Comparison of ENCODE assay signal across 12 cellular contexts in genomic region chr5:102778478-102778877, GRCh38. TPM values are rescaled to one million over a fixed set of nuclear protein-coding genes. Genes with fewer than 3 reads are reported as not detected.
DNase-seq lines count a peak whose midpoint lies in the region; ATAC-seq lines count a peak whose summit lies in the region.
"Had no signal": no experiment of that assay in that cellular context is flagged by ENCODE, and none has a peak within 500 bp of the region (broad histone marks: within the 10 kb centered on the region; RNA-seq: fewer than 3 reads in every experiment).

No MANE protein-coding gene starts in this region.

- ATAC-seq in HG03565 (IDR thresholded peaks at IDR 0.05; ENCODE audit: unreplicated experiment) (peak; percentile 52), GM19324 (IDR thresholded peaks at IDR 0.05; ENCODE audit: low FRiP score, unreplicated experiment) (no peak)

- DNase-seq in stimulated activated CD4-positive, alpha-beta T cell treated with anti-CD3 and anti-CD28 coated beads, Interleukin-4, amount 100 ng/mL, for 24 hours: peak; percentile 23
- no peak for DNase-seq in stimulated activated CD4-positive, alpha-beta T cell treated with anti-CD3 and anti-CD28 coated beads, Interleukin-4, amount 100 ng/mL, for 4 hours
- DNase-seq in dermis microvascular lymphatic vessel endothelial cell (ENCODE audit: low read depth in 2 of 2): peak; percentile 29 to 70
- no peak for DNase-seq in mesenteric fat pad (ENCODE audit: low spot score)
- DNase-seq in inferior parietal cortex (ENCODE audit: extremely low spot score): no peak
- no peak for DNase-seq in GF-D8 (lab: John Stamatoyannopoulos, UW)
- DNase-seq: activated naive CD4-positive, alpha-beta T cell treated with Interleukin-2 at 50 U/mL for 16 hours; CD4-positive, alpha-beta T cell; sigmoid colon; transverse colon had no signal

RNA-seq across cellular contexts. Expression of gene PAM, which starts 23.4 kb away (rescaled TPM):
- total RNA-seq in dermis microvascular lymphatic vessel endothelial cell (205 and 318 TPM in 2 replicates), mesenteric fat pad (216 TPM)

Comparison
In these comparisons a context has a peak if more than half of its experiments do, and no peak if none do; other contexts are left out.
1. DNase-seq: peak in stimulated activated CD4-positive, alpha-beta T cell treated with anti-CD3 and anti-CD28 coated beads, Interleukin-4, amount 100 ng/mL, for 24 hours (single experiment) and dermis microvascular lymphatic vessel endothelial cell (2 of 2); none in stimulated activated CD4-positive, alpha-beta T cell treated with anti-CD3 and anti-CD28 coated beads, Interleukin-4, amount 100 ng/mL, for 4 hours (0 of 2), mesenteric fat pad (single experiment), inferior parietal cortex (single experiment) and GF-D8 (single experiment).